ENCODE assay signal across 1 cellular context in genomic region chr12:110794623-110795280, GRCh38.
TF ChIP-seq lines count a peak whose summit lies in the region.

No MANE protein-coding gene starts in this region.

TF ChIP-seq in K562, 482 proteins besides CTCF, POLR2A, EP300 and RAD21 (continued from another document and continues in another):
- TF ChIP-seq ZNF592 (IDR thresholded peaks at IDR 0.05) (no peak), ZNF431 (CRISPR knock-in tag; IDR thresholded peaks at IDR 0.05) (no peak), ETS2 (tag; IDR thresholded peaks at IDR 0.05; ENCODE audit: borderline replicate concordance, poor library complexity, severe bottlenecking) (no peak), TEAD4 (IDR thresholded peaks at IDR 0.05; ENCODE audit: low read length) (peak; percentile 13; the same call in 1 of the 2 replicates), TEAD4 (CRISPR knock-in tag; IDR thresholded peaks at IDR 0.05; ENCODE audit: borderline replicate concordance) (no peak), POLR3A (IDR thresholded peaks at IDR 0.05; ENCODE audit: borderline replicate concordance, extremely low read depth, insufficient read depth, insufficient read length) (no peak), ZNF280B (CRISPR knock-in tag; IDR thresholded peaks at IDR 0.05) (no peak), ZKSCAN1 (IDR thresholded peaks at IDR 0.05; ENCODE audit: low read depth, low read length) (0 out of 2 replicates have a peak, but pooled peaks have one; percentile 47), TAF7 (tag; IDR thresholded peaks at IDR 0.05) (no peak), TARDBP (IDR thresholded peaks at IDR 0.05) (no peak), THAP7 (CRISPR knock-in tag; IDR thresholded peaks at IDR 0.05) (no peak), SOX6 (IDR thresholded peaks at IDR 0.05) (no peak), AFF1 (IDR thresholded peaks at IDR 0.05; ENCODE audit: low read depth in 1 of 2, partially characterized antibody in 2 of 2) (no peak), NCOR1 (IDR thresholded peaks at IDR 0.05) (0 out of 2 replicates have a peak, but pooled peaks have one; percentile 21), HINFP (tag; conservative IDR thresholded peaks at IDR 0.05; ENCODE audit: low read depth) (no peak), EP400 (IDR thresholded peaks at IDR 0.05) (no peak), KDM1A (IDR thresholded peaks at IDR 0.05) (no peak), MTA1 (IDR thresholded peaks at IDR 0.05; ENCODE audit: borderline replicate concordance) (no peak), ASH1L (IDR thresholded peaks at IDR 0.05; ENCODE audit: borderline replicate concordance, low read depth, partially characterized antibody) (no peak), RAD51 (IDR thresholded peaks at IDR 0.05; ENCODE audit: borderline replicate concordance, low read depth) (no peak), TBP (optimal IDR thresholded peaks at IDR 0.05; ENCODE audit: low read depth, low read length) (no peak), MAFG (tag; conservative IDR thresholded peaks at IDR 0.05) (no peak), EGR1 (conservative IDR thresholded peaks at IDR 0.05) (peak; percentile 88), ZNF740 (CRISPR knock-in tag; IDR thresholded peaks at IDR 0.05) (no peak), ZNF740 (tag; IDR thresholded peaks at IDR 0.05) (no peak), JUND (IDR thresholded peaks at IDR 0.05; ENCODE audit: borderline replicate concordance, low read depth, low read length) (no peak), JUND (tag; IDR thresholded peaks at IDR 0.05; ENCODE audit: borderline replicate concordance, low read depth, low read length) (no peak), GTF2A2 (tag; IDR thresholded peaks at IDR 0.05) (no peak), ZNF639 (CRISPR knock-in tag; conservative IDR thresholded peaks at IDR 0.05 in 1 of 2, IDR thresholded peaks at IDR 0.05 in 1 of 2) (no peak), TRIM25 (IDR thresholded peaks at IDR 0.05; ENCODE audit: borderline replicate concordance) (no peak), UBTF (IDR thresholded peaks at IDR 0.05; ENCODE audit: borderline replicate concordance in 1 of 2, low read depth in 2 of 2, low read length in 2 of 2) (no peak), HDAC6 (IDR thresholded peaks at IDR 0.05; ENCODE audit: low read depth, low read length) (no peak), DACH1 (IDR thresholded peaks at IDR 0.05; ENCODE audit: partially characterized antibody) (peak; percentile 76), SIRT6 (IDR thresholded peaks at IDR 0.05; ENCODE audit: low read depth, low read length) (no peak), CEBPG (CRISPR knock-in tag; IDR thresholded peaks at IDR 0.05) (no peak), CEBPG (tag; conservative IDR thresholded peaks at IDR 0.05 in 1 of 2, IDR thresholded peaks at IDR 0.05 in 1 of 2) (no peak), TAF9B (IDR thresholded peaks at IDR 0.05; ENCODE audit: partially characterized antibody) (peak; percentile 44), ZFP91 (CRISPR knock-in tag; IDR thresholded peaks at IDR 0.05) (no peak)
